9 cellular contexts compared by ENCODE assay signal in the genomic region with DNA sequence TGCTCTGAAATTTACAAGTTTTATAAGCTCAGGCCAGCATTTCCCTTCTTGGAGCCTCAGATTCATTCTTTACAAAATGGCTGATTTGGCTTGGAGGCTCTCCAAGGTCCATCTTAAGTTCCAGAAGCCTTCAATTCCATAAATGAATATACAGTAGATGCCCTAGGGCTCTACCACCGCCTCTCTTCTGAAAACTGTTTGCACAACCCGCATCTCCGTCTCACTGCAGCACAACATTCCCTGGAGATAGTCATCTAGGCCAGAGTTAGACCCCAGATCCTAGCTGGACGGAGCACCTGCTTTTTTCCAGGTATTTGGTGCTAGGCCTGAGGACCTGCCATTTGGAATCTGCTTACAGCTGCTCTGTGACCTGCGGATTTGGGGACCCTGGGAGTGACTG.
"Had no signal": no experiment of that assay in that cellular context is flagged by ENCODE, and none has a peak within 500 bp of the region (broad histone marks: within the 10 kb centered on the region; RNA-seq: fewer than 3 reads in every experiment).

No MANE protein-coding gene starts in this region.

- H3K4me3 Mint-ChIP-seq: GM23338, H9, HFFc6 had no signal

- FAIRE-seq: H1, H54, HepG2, K562 had no signal

- H2AFZ ChIP-seq: GM23338 had no signal

- H3K9me3 Mint-ChIP-seq: GM23338, H9, HFFc6 had no signal

- ATAC-seq: GM23338, HepG2, K562 had no signal

- H3K27ac ChIP-seq: HL-60 had no signal

- DNase-seq: H9, HCEC 1CT, HFFc6 had no signal

- H3K27ac Mint-ChIP-seq: GM23338, H9, HFFc6 had no signal

- H3K4me3 ChIP-seq: GM23338, K562 had no signal

- H3K4me2 ChIP-seq: GM23338 had no signal
